Comparison of ENCODE assay signal across 27 cellular contexts in the genomic region with DNA sequence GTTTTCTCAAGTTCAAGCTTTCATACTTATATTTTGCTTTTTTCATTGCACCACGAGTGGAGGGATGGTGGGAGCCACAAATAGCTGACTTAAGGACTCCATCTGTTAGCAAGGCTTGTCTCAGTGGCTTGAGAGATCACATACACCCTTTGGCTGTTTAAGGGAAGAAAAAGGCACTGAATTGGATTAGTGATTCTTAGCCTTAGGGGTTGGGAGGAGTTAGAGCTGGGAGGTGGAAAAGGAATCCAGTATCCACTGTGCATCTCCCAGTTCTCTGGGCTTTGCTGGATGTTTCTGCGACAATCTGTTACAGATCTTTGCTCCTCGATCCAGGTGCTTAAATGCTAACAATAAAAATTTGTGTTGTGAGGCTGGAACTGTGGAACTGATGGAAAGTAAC.
"Had no signal": no experiment of that assay in that cellular context is flagged by ENCODE, and none has a peak within 500 bp of the region (broad histone marks: within the 10 kb centered on the region; RNA-seq: fewer than 3 reads in every experiment).

No MANE protein-coding gene starts in this region.

- DNase-seq: activated CD4-positive, alpha-beta T cell treated with anti-CD3 and anti-CD28 coated beads for 36 hours; activated CD4-positive, CD25-positive, alpha-beta regulatory T cell; activated naive CD4-positive, alpha-beta T cell; activated T-cell treated with anti-CD3 and anti-CD28 coated beads for 4 hours; activated T-cell treated with anti-CD3 and anti-CD28 coated beads, Interleukin-2, amount 50 U/mL, for 72 hours; central memory CD4-positive, alpha-beta T cell; endodermal cell; foreskin keratinocyte; heart right ventricle; left ventricle myocardium superior; naive B cell; nephron progenitor cell; nucleus accumbens; pancreas; sigmoid colon; small intestine; stimulated activated CD4-positive, alpha-beta T cell treated with anti-CD3 and anti-CD28 coated beads, Interleukin-4, amount 100 ng/mL, for 24 hours; substantia nigra; T-helper 2 cell; uterus had no signal

- H3K27ac ChIP-seq: breast epithelium, esophagus muscularis mucosa, foreskin keratinocyte, heart right ventricle, pancreas, prostate gland, sigmoid colon, uterus had no signal

- H3K27ac Mint-ChIP-seq: activated CD4-positive, alpha-beta T cell treated with anti-CD3 and anti-CD28 coated beads for 36 hours; activated naive CD4-positive, alpha-beta T cell treated with anti-CD3 and anti-CD28 coated beads, Interleukin-2, amount 50 U/mL, for 72 hours; activated T-cell treated with anti-CD3 and anti-CD28 coated beads, Interleukin-2, amount 50 U/mL, for 72 hours; endodermal cell; naive B cell; nephron progenitor cell; stimulated activated effector memory CD8-positive, alpha-beta T cell treated with anti-CD3 and anti-CD28 coated beads, Interleukin-12 subunit alpha, Interleukin-12 subunit beta, amount 100 ng/mL, for 72 hours; stimulated activated naive CD8-positive, alpha-beta T cell treated with anti-CD3 and anti-CD28 coated beads, Interleukin-15, Interleukin-2, amounts not matched to agents 100 ng/mL and 50 ng/mL, for 24 hours; type B pancreatic cell had no signal

- H3K27me3 Mint-ChIP-seq: activated CD4-positive, alpha-beta T cell treated with anti-CD3 and anti-CD28 coated beads for 36 hours; naive B cell; stimulated activated naive CD8-positive, alpha-beta T cell treated with anti-CD3 and anti-CD28 coated beads, Interleukin-15, Interleukin-2, amounts not matched to agents 100 ng/mL and 50 ng/mL, for 24 hours; type B pancreatic cell had no signal

- H3K4me1 Mint-ChIP-seq: activated CD4-positive, alpha-beta T cell treated with anti-CD3 and anti-CD28 coated beads for 36 hours; endodermal cell; naive B cell; nephron progenitor cell; stimulated activated effector memory CD8-positive, alpha-beta T cell treated with anti-CD3 and anti-CD28 coated beads, Interleukin-12 subunit alpha, Interleukin-12 subunit beta, amount 100 ng/mL, for 72 hours had no signal

- H3K27me3 ChIP-seq: breast epithelium, esophagus muscularis mucosa, foreskin keratinocyte, heart right ventricle, pancreas, sigmoid colon, uterus had no signal

- H3K36me3 ChIP-seq: breast epithelium, esophagus muscularis mucosa, heart right ventricle, pancreas, prostate gland, sigmoid colon, uterus had no signal

- H3K4me1 ChIP-seq: breast epithelium, esophagus muscularis mucosa, foreskin keratinocyte, heart right ventricle, pancreas, prostate gland, sigmoid colon, uterus had no signal

- H3K36me3 Mint-ChIP-seq: activated naive CD4-positive, alpha-beta T cell treated with anti-CD3 and anti-CD28 coated beads, Interleukin-2, amount 50 U/mL, for 72 hours; naive B cell; stimulated activated effector memory CD8-positive, alpha-beta T cell treated with anti-CD3 and anti-CD28 coated beads, Interleukin-12 subunit alpha, Interleukin-12 subunit beta, amount 100 ng/mL, for 72 hours; type B pancreatic cell had no signal

- ATAC-seq: activated CD4-positive, alpha-beta T cell treated with anti-CD3 and anti-CD28 coated beads for 36 hours; activated naive CD4-positive, alpha-beta T cell treated with anti-CD3 and anti-CD28 coated beads, Interleukin-2, amount 50 U/mL, for 72 hours; activated T-cell treated with anti-CD3 and anti-CD28 coated beads, Interleukin-2, amount 50 U/mL, for 72 hours; foreskin keratinocyte; heart right ventricle; left ventricle myocardium superior; pancreas; stimulated activated effector memory CD8-positive, alpha-beta T cell treated with anti-CD3 and anti-CD28 coated beads, Interleukin-12 subunit alpha, Interleukin-12 subunit beta, amount 100 ng/mL, for 72 hours had no signal

- H3K9me3 Mint-ChIP-seq: endodermal cell, nephron progenitor cell, type B pancreatic cell had no signal

- H3K4me3 ChIP-seq: breast epithelium, esophagus muscularis mucosa, heart right ventricle, pancreas, prostate gland, sigmoid colon, uterus had no signal

- H3K4me3 Mint-ChIP-seq: activated CD4-positive, alpha-beta T cell treated with anti-CD3 and anti-CD28 coated beads for 36 hours; activated T-cell treated with anti-CD3 and anti-CD28 coated beads, Interleukin-2, amount 50 U/mL, for 72 hours; endodermal cell; naive B cell; nephron progenitor cell; stimulated activated effector memory CD8-positive, alpha-beta T cell treated with anti-CD3 and anti-CD28 coated beads, Interleukin-12 subunit alpha, Interleukin-12 subunit beta, amount 100 ng/mL, for 72 hours; stimulated activated naive CD8-positive, alpha-beta T cell treated with anti-CD3 and anti-CD28 coated beads, Interleukin-15, Interleukin-2, amounts not matched to agents 100 ng/mL and 50 ng/mL, for 24 hours; type B pancreatic cell had no signal

- H3K9me3 ChIP-seq: breast epithelium, esophagus muscularis mucosa, heart right ventricle, pancreas, prostate gland, sigmoid colon, uterus had no signal
